8 cellular contexts compared by ENCODE assay signal in genomic region chr13:90906554-90906953, GRCh38.
"Had no signal": no experiment of that assay in that cellular context is flagged by ENCODE, and none has a peak within 500 bp of the region (broad histone marks: within the 10 kb centered on the region; RNA-seq: fewer than 3 reads in every experiment).

No MANE protein-coding gene starts in this region.

- FAIRE-seq: G401.6, GM12878, GM12891, GM12892, GM18507, GM19239 had no signal

- DNase-seq: GDM1, GF-D8 had no signal

- H3K4me3 ChIP-seq: GM12878 had no signal

- ATAC-seq: GM12878 had no signal
